In the genomic region with DNA sequence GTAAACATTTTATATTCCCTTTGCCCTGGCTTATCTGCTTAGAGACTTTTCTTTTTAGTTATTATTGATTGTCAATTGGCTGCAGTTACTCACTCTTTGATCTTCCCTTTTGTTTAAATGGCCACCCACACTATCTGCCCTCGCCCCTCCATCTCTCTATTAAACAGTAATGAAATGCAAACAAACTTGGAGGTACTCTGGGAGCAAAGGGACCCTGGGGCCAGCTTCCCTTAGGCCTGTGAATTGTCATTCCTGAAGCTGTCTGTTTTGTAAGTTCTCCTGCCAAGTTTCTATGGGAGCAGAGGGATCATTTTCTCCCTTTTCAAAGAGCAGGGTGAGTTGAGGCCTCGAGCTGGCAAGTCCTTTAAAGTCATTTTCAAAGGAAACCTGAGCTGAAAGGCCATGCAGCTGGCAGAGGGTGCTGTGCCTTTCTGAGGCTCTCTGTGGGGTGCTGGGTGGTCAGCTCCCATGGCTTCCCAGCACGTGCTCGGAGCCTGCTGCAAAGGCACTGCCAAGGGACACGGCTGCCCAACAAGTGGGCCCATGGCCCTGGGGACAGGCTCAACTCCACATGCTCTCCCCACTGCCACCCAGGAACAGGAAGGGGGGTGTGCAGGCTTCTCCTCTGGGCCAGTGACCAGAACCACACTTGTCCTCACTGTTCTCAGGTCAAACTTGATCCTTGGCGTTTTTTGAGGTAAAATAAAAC, we compare ENCODE assay signal across 15 cellular contexts. TPM values are rescaled to one million over a fixed set of nuclear protein-coding genes. Genes with fewer than 3 reads are reported as not detected.
DNase-seq lines count a peak whose midpoint lies in the region; ATAC-seq and TF ChIP-seq lines count a peak whose summit lies in the region.
"Had no signal": no experiment of that assay in that cellular context is flagged by ENCODE, and none has a peak within 500 bp of the region (broad histone marks: within the 10 kb centered on the region; RNA-seq: fewer than 3 reads in every experiment).

No MANE protein-coding gene starts in this region.

- H3K27ac Mint-ChIP-seq in brain: peak overlapping the region in 4 of 5 experiments; percentile 5 to 68 (median 52)
- no peak overlapping the region for H3K27ac Mint-ChIP-seq in stimulated activated memory B cell treated with anti-CD40 and anti-IgM and Interleukin-4, amounts not matched to agents 10 μg/mL and 1 μg/mL and 100 μg/mL, for 72 hours
- H3K27ac Mint-ChIP-seq: T-helper 1 cell treated with Interleukin-12 subunit alpha and Interleukin-12 subunit beta and Interleukin-4 antibody, amounts not matched to agents 30 μg/mL and 1 μg/mL, for 36 hours had no signal

- H3K4me3 ChIP-seq in liver (ENCODE audit: low read depth in 1 of 3, low read length in 3 of 3): no peak overlapping the region
- H3K4me3 ChIP-seq: thoracic aorta had no signal

- no peak overlapping the region for H3K9ac ChIP-seq in liver (ENCODE audit: low read depth in 1 of 2, low read length in 2 of 2)

- ATAC-seq in stimulated activated memory B cell treated with anti-CD40 and anti-IgM and Interleukin-4, amounts not matched to agents 10 μg/mL and 1 μg/mL and 100 μg/mL, for 72 hours: peak; percentile 55
- no peak for ATAC-seq in GM19351 (IDR thresholded peaks at IDR 0.05; ENCODE audit: unreplicated experiment)

- DNase-seq in NCI-H2081 (lab: John Stamatoyannopoulos, UW): peak; percentile 56 to 72
- DNase-seq in NCI-H2081 treated with DMSO at 0.1 percent for 48 hours (lab: John Stamatoyannopoulos, UW): no peak
- no peak for DNase-seq in NOMO-1 treated with DMSO at 0.1 percent for 48 hours (lab: John Stamatoyannopoulos, UW; ENCODE audit: unreplicated experiment)
- DNase-seq in GM13976 (ENCODE audit: low spot score): no peak
- DNase-seq: activated gamma-delta T cell, DMS53 had no signal

- no peaks in the 10 kb centered on the region for H3K9me3 Mint-ChIP-seq in brain
- H3K9me3 Mint-ChIP-seq in stimulated activated memory B cell treated with anti-CD40 and anti-IgM and Interleukin-4, amounts not matched to agents 10 μg/mL and 1 μg/mL and 100 μg/mL, for 72 hours: no peaks in the 10 kb centered on the region
- H3K9me3 Mint-ChIP-seq: T-helper 1 cell treated with Interleukin-12 subunit alpha and Interleukin-12 subunit beta and Interleukin-4 antibody, amounts not matched to agents 30 μg/mL and 1 μg/mL, for 36 hours had no signal

- peaks cover 14% of the 10 kb centered on the region for H3K4me1 Mint-ChIP-seq in brain
- peaks cover under 1% of the 10 kb centered on the region for H3K4me1 Mint-ChIP-seq in stimulated activated memory B cell treated with anti-CD40 and anti-IgM and Interleukin-4, amounts not matched to agents 10 μg/mL and 1 μg/mL and 100 μg/mL, for 72 hours

- peaks cover 4 to 35% (median 31%) of the 10 kb centered on the region in 4 donors for H3K36me3 ChIP-seq in liver (ENCODE audit: control insufficient read depth in 4 of 4, insufficient read depth in 3 of 4, low read depth in 1 of 4, low read length in 3 of 4)

- WGBS in liver: 30% methylated on average over 6 of the region's 6 CpGs

- H3K27me3 ChIP-seq in liver (ENCODE audit: control insufficient read depth in 4 of 4, insufficient read depth in 4 of 4, low read length in 3 of 4): no peaks in the 10 kb centered on the region

- H3K9me3 ChIP-seq in liver (ENCODE audit: control insufficient read depth in 4 of 4, low read length in 3 of 4): no peaks in the 10 kb centered on the region
- H3K9me3 ChIP-seq: thoracic aorta had no signal

- TF ChIP-seq CTCF in brain (conservative IDR thresholded peaks at IDR 0.05) (no peak), liver (IDR thresholded peaks at IDR 0.05; ENCODE audit: low read depth, low read length, missing input control) (no peak), GM13976 (IDR thresholded peaks at IDR 0.05; ENCODE audit: borderline replicate concordance, control extremely low read depth, extremely low read depth, insufficient read depth, missing control alignments) (no peak)

- TF ChIP-seq RAD21 in liver (IDR thresholded peaks at IDR 0.05): peak in 1 of 2 donors; percentile 35

- H3K4me1 ChIP-seq in liver (ENCODE audit: control insufficient read depth in 4 of 4, insufficient read depth in 4 of 4, low read length in 3 of 4): peaks cover 3 to 26% (median 20%) of the 10 kb centered on the region in 4 donors

- H3K36me3 Mint-ChIP-seq in brain: peaks cover 40% of the 10 kb centered on the region
- H3K36me3 Mint-ChIP-seq in stimulated activated memory B cell treated with anti-CD40 and anti-IgM and Interleukin-4, amounts not matched to agents 10 μg/mL and 1 μg/mL and 100 μg/mL, for 72 hours: peaks cover 46% of the 10 kb centered on the region

- H3K27ac ChIP-seq in liver (ENCODE audit: low read depth in 1 of 2, low read length in 2 of 2): peak overlapping the region; percentile 66 to 76
- H3K27ac ChIP-seq: thoracic aorta had no signal

- no peak overlapping the region for H3K4me3 Mint-ChIP-seq in brain
- no peak overlapping the region for H3K4me3 Mint-ChIP-seq in stimulated activated memory B cell treated with anti-CD40 and anti-IgM and Interleukin-4, amounts not matched to agents 10 μg/mL and 1 μg/mL and 100 μg/mL, for 72 hours
- H3K4me3 Mint-ChIP-seq: T-helper 1 cell treated with Interleukin-12 subunit alpha and Interleukin-12 subunit beta and Interleukin-4 antibody, amounts not matched to agents 30 μg/mL and 1 μg/mL, for 36 hours had no signal

- in situ Hi-C loops in GM13976 (cut with MboI; ENCODE audit: low sequenced_read_pairs, unreplicated experiment): no loop called here

- H3K27me3 Mint-ChIP-seq in brain: peaks cover 4% of the 10 kb centered on the region
- no peaks in the 10 kb centered on the region for H3K27me3 Mint-ChIP-seq in stimulated activated memory B cell treated with anti-CD40 and anti-IgM and Interleukin-4, amounts not matched to agents 10 μg/mL and 1 μg/mL and 100 μg/mL, for 72 hours

TF ChIP-seq in liver, 16 proteins besides CTCF, POLR2A, EP300 and RAD21 (continues in another document):
- TF ChIP-seq FOXA2 (IDR thresholded peaks at IDR 0.05): peak; percentile 32
- TF ChIP-seq GABPA (IDR thresholded peaks at IDR 0.05 in 1 of 2, conservative IDR thresholded peaks at IDR 0.05 in 1 of 2): no peak
- TF ChIP-seq, protein P1, sequence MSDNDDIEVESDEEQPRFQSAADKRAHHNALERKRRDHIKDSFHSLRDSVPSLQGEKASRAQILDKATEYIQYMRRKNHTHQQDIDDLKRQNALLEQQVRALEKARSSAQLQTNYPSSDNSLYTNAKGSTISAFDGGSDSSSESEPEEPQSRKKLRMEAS (IDR thresholded peaks at IDR 0.05): peak; percentile 52
- TF ChIP-seq, protein P2, sequence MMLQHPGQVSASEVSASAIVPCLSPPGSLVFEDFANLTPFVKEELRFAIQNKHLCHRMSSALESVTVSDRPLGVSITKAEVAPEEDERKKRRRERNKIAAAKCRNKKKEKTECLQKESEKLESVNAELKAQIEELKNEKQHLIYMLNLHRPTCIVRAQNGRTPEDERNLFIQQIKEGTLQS (IDR thresholded peaks at IDR 0.05): peak; percentile 35
- TF ChIP-seq, protein P3, sequence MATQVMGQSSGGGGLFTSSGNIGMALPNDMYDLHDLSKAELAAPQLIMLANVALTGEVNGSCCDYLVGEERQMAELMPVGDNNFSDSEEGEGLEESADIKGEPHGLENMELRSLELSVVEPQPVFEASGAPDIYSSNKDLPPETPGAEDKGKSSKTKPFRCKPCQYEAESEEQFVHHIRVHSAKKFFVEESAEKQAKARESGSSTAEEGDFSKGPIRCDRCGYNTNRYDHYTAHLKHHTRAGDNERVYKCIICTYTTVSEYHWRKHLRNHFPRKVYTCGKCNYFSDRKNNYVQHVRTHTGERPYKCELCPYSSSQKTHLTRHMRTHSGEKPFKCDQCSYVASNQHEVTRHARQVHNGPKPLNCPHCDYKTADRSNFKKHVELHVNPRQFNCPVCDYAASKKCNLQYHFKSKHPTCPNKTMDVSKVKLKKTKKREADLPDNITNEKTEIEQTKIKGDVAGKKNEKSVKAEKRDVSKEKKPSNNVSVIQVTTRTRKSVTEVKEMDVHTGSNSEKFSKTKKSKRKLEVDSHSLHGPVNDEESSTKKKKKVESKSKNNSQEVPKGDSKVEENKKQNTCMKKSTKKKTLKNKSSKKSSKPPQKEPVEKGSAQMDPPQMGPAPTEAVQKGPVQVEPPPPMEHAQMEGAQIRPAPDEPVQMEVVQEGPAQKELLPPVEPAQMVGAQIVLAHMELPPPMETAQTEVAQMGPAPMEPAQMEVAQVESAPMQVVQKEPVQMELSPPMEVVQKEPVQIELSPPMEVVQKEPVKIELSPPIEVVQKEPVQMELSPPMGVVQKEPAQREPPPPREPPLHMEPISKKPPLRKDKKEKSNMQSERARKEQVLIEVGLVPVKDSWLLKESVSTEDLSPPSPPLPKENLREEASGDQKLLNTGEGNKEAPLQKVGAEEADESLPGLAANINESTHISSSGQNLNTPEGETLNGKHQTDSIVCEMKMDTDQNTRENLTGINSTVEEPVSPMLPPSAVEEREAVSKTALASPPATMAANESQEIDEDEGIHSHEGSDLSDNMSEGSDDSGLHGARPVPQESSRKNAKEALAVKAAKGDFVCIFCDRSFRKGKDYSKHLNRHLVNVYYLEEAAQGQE (IDR thresholded peaks at IDR 0.05): peak; percentile 56
- TF ChIP-seq SP1 (IDR thresholded peaks at IDR 0.05): peak; percentile 60
- no peak for TF ChIP-seq EGR1 (IDR thresholded peaks at IDR 0.05; ENCODE audit: low read depth in 2 of 2)
- peak; percentile 22 for TF ChIP-seq NR2F2 (IDR thresholded peaks at IDR 0.05)
- TF ChIP-seq TAF1 (conservative IDR thresholded peaks at IDR 0.05): no peak
- peak in 1 of 2 donors; percentile 59 for TF ChIP-seq JUND (IDR thresholded peaks at IDR 0.05)

RNA-seq across cellular contexts. Expression of a gene that starts 17.4 kb away (rescaled TPM):
- not detected for polyA plus RNA-seq in brain (ENCODE audit: insufficient read depth, low read depth, low replicate concordance)
- total RNA-seq in liver: not detected
- polyA plus RNA-seq in liver: not detected
- total RNA-seq: fibroblast of lung, osteoblast, thoracic aorta had no signal
- polyA plus RNA-seq: fibroblast of lung, keratinocyte had no signal

RNA-seq across cellular contexts. Expression of a gene that starts 25.5 kb away (rescaled TPM):
- polyA plus RNA-seq in brain (ENCODE audit: insufficient read depth, low read depth, low replicate concordance): 30.0 TPM
- total RNA-seq in liver: 10 to 100 TPM in 1 of 2 donors, 1 to 10 TPM in 1; 7.8 to 71.8 TPM
- polyA plus RNA-seq in liver: 10 to 100 TPM in 1 of 2 donors, 1 to 10 TPM in 1; 9.1 to 17.6 TPM

RNA-seq across cellular contexts. Expression of a gene that starts 49.6 kb away (rescaled TPM):
- 140 TPM for polyA plus RNA-seq in brain (ENCODE audit: insufficient read depth, low read depth, low replicate concordance)
- not detected for total RNA-seq in liver
- polyA plus RNA-seq in liver: not detected
- total RNA-seq: fibroblast of lung, osteoblast, thoracic aorta had no signal
- polyA plus RNA-seq: fibroblast of lung, keratinocyte had no signal

Comparison
In these comparisons a context has a peak if more than half of its experiments do, and no peak if none do; other contexts are left out.
1. DNase-seq: peak in NCI-H2081 (2 of 2); none in NCI-H2081 treated with DMSO at 0.1 percent for 48 hours (single experiment), NOMO-1 treated with DMSO at 0.1 percent for 48 hours (single experiment) and GM13976 (single experiment).
2. RNA of a gene that starts 49.6 kb away (polyA plus RNA-seq): 140 TPM in brain (single experiment); not detected in liver; every median in the first group is over 100 times any median in the second.